In genomic region chr19:17196610-17197009, GRCh38 we compare ENCODE assay signal across 19 cellular contexts.
"Had no signal": no experiment of that assay in that cellular context is flagged by ENCODE, and none has a peak within 500 bp of the region (broad histone marks: within the 10 kb centered on the region; RNA-seq: fewer than 3 reads in every experiment).

No MANE protein-coding gene starts in this region.

- H3K9me3 ChIP-seq: heart right ventricle, testis, uterus had no signal

- ATAC-seq: activated T-cell treated with anti-CD3 and anti-CD28 coated beads, Interleukin-2, amount 50 U/mL, for 72 hours; heart right ventricle; left colon; sciatic nerve had no signal

- H3K36me3 ChIP-seq: neural progenitor cell, uterus had no signal

- H3K27me3 Mint-ChIP-seq: activated CD4-positive, alpha-beta T cell treated with anti-CD3 and anti-CD28 coated beads, Interleukin-2, amount 10 ng/mL, durations not matched to agents 7 days and 5 days; activated naive CD8-positive, alpha-beta T cell had no signal

- H3K27ac Mint-ChIP-seq: activated CD4-positive, alpha-beta T cell treated with anti-CD3 and anti-CD28 coated beads, Interleukin-2, amount 10 ng/mL, durations not matched to agents 7 days and 5 days; neural progenitor cell had no signal

- H3K9me3 Mint-ChIP-seq: activated CD4-positive, alpha-beta T cell treated with anti-CD3 and anti-CD28 coated beads, Interleukin-2, amount 10 ng/mL, durations not matched to agents 7 days and 5 days; activated T-cell treated with anti-CD3 and anti-CD28 coated beads, Interleukin-2, amount 50 U/mL, for 72 hours; neural progenitor cell had no signal

- H3K27me3 ChIP-seq: heart right ventricle, neural progenitor cell, testis, uterus had no signal

- DNase-seq: activated CD4-positive, alpha-beta T cell treated with anti-CD3 and anti-CD28 coated beads, Interleukin-2, amount 10 ng/mL, durations not matched to agents 7 days and 5 days; activated CD4-positive, CD25-positive, alpha-beta regulatory T cell treated with anti-CD3 and anti-CD28 coated beads, Interleukin-2, amount 50 U/mL, for 72 hours; activated CD8-positive, alpha-beta memory T cell treated with anti-CD3 and anti-CD28 coated beads, Interleukin-2, amount 50 U/mL, for 4 hours; activated effector memory CD4-positive, alpha-beta T cell treated with anti-CD3 and anti-CD28 coated beads, Interleukin-2, amount 50 U/mL, for 16 hours; activated T-cell treated with anti-CD3 and anti-CD28 coated beads, Interleukin-2, amount 50 U/mL, for 72 hours; amniotic stem cell; heart right ventricle; left colon; mesenchymal stem cell; small intestine; stimulated activated CD4-positive, alpha-beta T cell treated with anti-CD3 and anti-CD28 coated beads, Interleukin-2, amount 100 ng/mL, for 24 hours; stimulated activated naive CD4-positive, alpha-beta T cell; testis; trophoblast cell; uterus; WERI-Rb-1 had no signal

- H3K4me3 ChIP-seq: heart right ventricle, neural progenitor cell, testis, uterus had no signal

- H3K27ac ChIP-seq: heart right ventricle, neural progenitor cell, testis, uterus, WERI-Rb-1 had no signal

- H3K4me3 Mint-ChIP-seq: activated CD4-positive, alpha-beta T cell treated with anti-CD3 and anti-CD28 coated beads, Interleukin-2, amount 10 ng/mL, durations not matched to agents 7 days and 5 days; activated naive CD8-positive, alpha-beta T cell; activated T-cell treated with anti-CD3 and anti-CD28 coated beads, Interleukin-2, amount 50 U/mL, for 72 hours; neural progenitor cell had no signal

- H3K4me1 Mint-ChIP-seq: neural progenitor cell had no signal

- H3K4me1 ChIP-seq: heart right ventricle, neural progenitor cell, testis, uterus had no signal
